ENCODE assay signal across 29 cellular contexts in genomic region chr5:73906277-73906676, GRCh38.
"Had no signal": no experiment of that assay in that cellular context is flagged by ENCODE, and none has a peak within 500 bp of the region (broad histone marks: within the 10 kb centered on the region; RNA-seq: fewer than 3 reads in every experiment).

No MANE protein-coding gene starts in this region.

- H3K36me3 Mint-ChIP-seq: activated CD8-positive, alpha-beta memory T cell treated with anti-CD3 and anti-CD28 coated beads, Interleukin-2, amount 10 ng/mL, durations not matched to agents 7 days and 5 days; activated naive CD8-positive, alpha-beta T cell treated with anti-CD3 and anti-CD28 coated beads for 36 hours had no signal

- H3K4me3 ChIP-seq: SJCRH30, SK-N-MC had no signal

- H3K27me3 ChIP-seq: brain microvascular endothelial cell, SJCRH30 had no signal

- ATAC-seq: activated CD8-positive, alpha-beta memory T cell treated with anti-CD3 and anti-CD28 coated beads, Interleukin-2, amount 10 ng/mL, durations not matched to agents 7 days and 5 days had no signal

- DNase-seq: activated CD4-positive, alpha-beta memory T cell treated with anti-CD3 and anti-CD28 coated beads, Interleukin-2, amount 10 ng/mL, durations not matched to agents 7 days and 5 days; activated CD4-positive, alpha-beta T cell treated with anti-CD3 and anti-CD28 coated beads for 1 hour; activated CD4-positive, alpha-beta T cell treated with anti-CD3 and anti-CD28 coated beads for 48 hours; activated CD4-positive, CD25-positive, alpha-beta regulatory T cell; activated CD8-positive, alpha-beta memory T cell treated with anti-CD3 and anti-CD28 coated beads for 24 hours; activated CD8-positive, alpha-beta memory T cell treated with anti-CD3 and anti-CD28 coated beads, Interleukin-2, amount 10 ng/mL, durations not matched to agents 7 days and 5 days; activated CD8-positive, alpha-beta memory T cell treated with anti-CD3 and anti-CD28 coated beads, Interleukin-2, amount 50 U/mL, for 48 hours; activated effector memory CD4-positive, alpha-beta T cell treated with anti-CD3 and anti-CD28 coated beads, Interleukin-2, amount 50 U/mL, for 16 hours; activated naive CD4-positive, alpha-beta T cell; activated naive CD4-positive, alpha-beta T cell treated with anti-CD3 and anti-CD28 coated beads, Interleukin-2, amount 50 U/mL, for 16 hours; activated naive CD8-positive, alpha-beta T cell treated with anti-CD3 and anti-CD28 coated beads for 36 hours; activated T-cell treated with anti-CD3 and anti-CD28 coated beads, Interleukin-2, amount 50 U/mL, for 48 hours; amniotic stem cell; aorta; brain microvascular endothelial cell; Kasumi-1; KG1; NCI-H1105; NCI-H1417 treated with DMSO at 0.1 percent for 48 hours; NCI-H187 treated with DMSO at 0.1 percent for 48 hours; NCI-H2081; NCI-H345; NCI-H524 treated with DMSO at 0.1 percent for 48 hours; SHP77; SJCRH30; T1000; WERI-Rb-1 had no signal

- H3K27ac Mint-ChIP-seq: activated CD4-positive, alpha-beta memory T cell treated with anti-CD3 and anti-CD28 coated beads, Interleukin-2, amount 10 ng/mL, durations not matched to agents 7 days and 5 days; activated CD8-positive, alpha-beta memory T cell treated with anti-CD3 and anti-CD28 coated beads, Interleukin-2, amount 10 ng/mL, durations not matched to agents 7 days and 5 days; activated naive CD8-positive, alpha-beta T cell treated with anti-CD3 and anti-CD28 coated beads for 36 hours had no signal

- H3K4me1 Mint-ChIP-seq: activated CD4-positive, alpha-beta memory T cell treated with anti-CD3 and anti-CD28 coated beads, Interleukin-2, amount 10 ng/mL, durations not matched to agents 7 days and 5 days; activated CD8-positive, alpha-beta memory T cell treated with anti-CD3 and anti-CD28 coated beads, Interleukin-2, amount 10 ng/mL, durations not matched to agents 7 days and 5 days; activated naive CD8-positive, alpha-beta T cell treated with anti-CD3 and anti-CD28 coated beads for 36 hours had no signal

- H3K9me3 Mint-ChIP-seq: activated CD4-positive, alpha-beta memory T cell treated with anti-CD3 and anti-CD28 coated beads, Interleukin-2, amount 10 ng/mL, durations not matched to agents 7 days and 5 days; activated naive CD8-positive, alpha-beta T cell treated with anti-CD3 and anti-CD28 coated beads for 36 hours had no signal

- H3K36me3 ChIP-seq: SJCRH30, WERI-Rb-1 had no signal

- H3K27ac ChIP-seq: brain microvascular endothelial cell, SJCRH30, SK-N-MC, WERI-Rb-1 had no signal

- FAIRE-seq: RCC 7860 had no signal

- H3K4me3 Mint-ChIP-seq: activated CD4-positive, alpha-beta memory T cell treated with anti-CD3 and anti-CD28 coated beads, Interleukin-2, amount 10 ng/mL, durations not matched to agents 7 days and 5 days; activated CD8-positive, alpha-beta memory T cell treated with anti-CD3 and anti-CD28 coated beads, Interleukin-2, amount 10 ng/mL, durations not matched to agents 7 days and 5 days; activated naive CD8-positive, alpha-beta T cell treated with anti-CD3 and anti-CD28 coated beads for 36 hours had no signal
